In the genomic region with DNA sequence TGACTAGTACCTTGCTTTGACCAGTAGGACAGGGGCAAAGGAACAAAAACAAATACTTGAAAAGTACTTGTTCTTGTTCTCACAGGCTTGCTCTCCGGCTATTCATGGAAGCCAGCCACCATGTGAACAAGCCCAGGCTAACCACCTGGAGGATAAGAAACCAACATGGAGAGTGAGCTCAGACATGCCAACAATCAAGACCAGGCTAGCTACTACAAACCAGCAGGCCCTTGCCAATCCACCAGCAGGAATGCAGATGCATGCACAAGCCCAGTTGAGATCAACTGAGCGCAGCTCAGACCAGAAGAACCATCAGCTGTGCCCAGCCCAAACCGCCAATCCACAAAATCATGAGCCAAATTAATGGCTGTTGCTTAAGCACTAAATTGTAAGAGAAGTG, we compare ENCODE assay signal across 21 cellular contexts.
DNase-seq lines count a peak whose midpoint lies in the region; ATAC-seq and TF ChIP-seq lines count a peak whose summit lies in the region.
"Had no signal": no experiment of that assay in that cellular context is flagged by ENCODE, and none has a peak within 500 bp of the region (broad histone marks: within the 10 kb centered on the region; RNA-seq: fewer than 3 reads in every experiment).

No MANE protein-coding gene starts in this region.

- 57 to 76% methylated on average over 3 of the region's 3 CpGs for WGBS in esophagus, 2 donors
- WGBS in stomach, 5 donors, result 79 to 96% (median 82%) methylated on average over 3 of the region's 3 CpGs

- TF ChIP-seq CTCF in AG10803 (conservative IDR thresholded peaks at IDR 0.05; ENCODE audit: low read length) (no peak), foreskin keratinocyte (conservative IDR thresholded peaks at IDR 0.05) (no peak), stomach (IDR thresholded peaks at IDR 0.05) (no peak)

- DNase-seq in AG10803 (ENCODE audit: low read depth) (peak; percentile 19), astrocyte of the hippocampus (ENCODE audit: low read depth, low spot score) (peak; percentile 12), foreskin keratinocyte (peak; percentile 5 to 72), pons (ENCODE audit: low spot score) (no peak), NCI-H1694 treated with DMSO at 0.1 percent for 48 hours (lab: John Stamatoyannopoulos, UW) (no peak), stomach (no peak)
- DNase-seq: 8988T; ACHN; C1 segment of cervical spinal cord; Calu3; CD4-positive, alpha-beta memory T cell; COR-L47; DMS53; DMS79 treated with DMSO at 0.1 percent for 48 hours; GF-D8; H9 had no signal

- H3K36me3 ChIP-seq in esophagus (ENCODE audit: control insufficient read depth in 2 of 2, insufficient read depth in 2 of 2, low read length in 1 of 2), result no peaks in the 10 kb centered on the region
- H3K36me3 ChIP-seq in stomach, result no peaks in the 10 kb centered on the region

- TF ChIP-seq POLR2A in stomach (IDR thresholded peaks at IDR 0.05), result no peak

- H3K9me3 ChIP-seq in esophagus (ENCODE audit: control insufficient read depth in 2 of 2, insufficient read depth in 1 of 2, low read depth in 1 of 2, low read length in 1 of 2), result peaks cover 0 to 7% of the 10 kb centered on the region in 2 donors
- peaks cover 0 to 24% (median 18%) of the 10 kb centered on the region in 4 donors for H3K9me3 ChIP-seq in stomach
- H3K9me3 ChIP-seq: A549 had no signal

- intact Hi-C loops in stomach (cut with DNase I; ENCODE audit: low total_unique reads), result no loop called here

- H3K27me3 ChIP-seq in esophagus (ENCODE audit: control insufficient read depth in 1 of 2, insufficient read depth in 2 of 2, low read length in 2 of 2) (no peaks in the 10 kb centered on the region), foreskin keratinocyte (no peaks in the 10 kb centered on the region), stomach (no peaks in the 10 kb centered on the region)

- no peak for TF ChIP-seq EP300 in stomach (IDR thresholded peaks at IDR 0.05)

- ATAC-seq in foreskin keratinocyte, result no peak
- ATAC-seq in HG03342 (IDR thresholded peaks at IDR 0.05; ENCODE audit: unreplicated experiment), result no peak
- ATAC-seq: A549, GM23338, HCT116 had no signal

- H3K4me1 ChIP-seq in esophagus (ENCODE audit: control insufficient read depth in 2 of 2, insufficient read depth in 2 of 2, low read length in 1 of 2) (no peaks in the 10 kb centered on the region), foreskin keratinocyte (no peaks in the 10 kb centered on the region), stomach (no peaks in the 10 kb centered on the region)
- H3K4me1 ChIP-seq: A549 had no signal

- H3K27ac ChIP-seq in esophagus (ENCODE audit: low read depth in 2 of 2, low read length in 1 of 2) (peak overlapping the region; percentile 47 to 60), foreskin keratinocyte (no peak overlapping the region), stomach (no peak overlapping the region)
- H3K27ac ChIP-seq: A549 had no signal

- H3K4me3 ChIP-seq in AG10803 (ENCODE audit: low read length) (no peak overlapping the region), esophagus (ENCODE audit: low read depth in 1 of 2, low read length in 2 of 2) (no peak overlapping the region), stomach (no peak overlapping the region)
- H3K4me3 ChIP-seq: A549, GM23338 had no signal

Comparison
In these comparisons a context has a peak if more than half of its experiments do, and no peak if none do; other contexts are left out.
1. DNase-seq: peak in AG10803 (single experiment), astrocyte of the hippocampus (single experiment) and foreskin keratinocyte (2 of 2); none in pons (single experiment), NCI-H1694 treated with DMSO at 0.1 percent for 48 hours (single experiment) and stomach (single experiment).
2. H3K27ac ChIP-seq: peak in esophagus (2 of 2); none in foreskin keratinocyte (single experiment) and stomach (0 of 5).